In genomic region chr3:51982838-51983577, GRCh38 we compare ENCODE assay signal across 1 cellular context.
TF ChIP-seq lines count a peak whose summit lies in the region.

ACY1 (plus strand) TSS chr3:51983535; CDS start chr3:51984065, 530 bp downstream.

TF ChIP-seq in HepG2, 621 proteins besides CTCF, POLR2A, EP300 and RAD21 (continued from another document and continues in another):
- TF ChIP-seq ZNF414 (CRISPR knock-in tag; IDR thresholded peaks at IDR 0.05) = peak; percentile 4; the same call in 1 of the 2 replicates
- peak; percentile 17; the same call in 1 of the 2 replicates for TF ChIP-seq ZNF724P (CRISPR knock-in tag; IDR thresholded peaks at IDR 0.05; ENCODE audit: borderline replicate concordance)
- peak; percentile 55; the same call in 1 of the 2 replicates for TF ChIP-seq ZNF260 (CRISPR knock-in tag; IDR thresholded peaks at IDR 0.05; ENCODE audit: borderline replicate concordance, low read depth)
- TF ChIP-seq THAP9 (CRISPR knock-in tag; IDR thresholded peaks at IDR 0.05; ENCODE audit: borderline replicate concordance) = peak; percentile 70
- TF ChIP-seq ZNF326 (CRISPR knock-in tag; IDR thresholded peaks at IDR 0.05; ENCODE audit: borderline replicate concordance) = no peak
- no peak for TF ChIP-seq FOXP1 (IDR thresholded peaks at IDR 0.05)
- TF ChIP-seq FOXP1 (CRISPR knock-in tag; IDR thresholded peaks at IDR 0.05) = peak; percentile 17; the same call in 1 of the 2 replicates
- TF ChIP-seq PATZ1 (CRISPR knock-in tag; IDR thresholded peaks at IDR 0.05) = peak; percentile 97
- peak; percentile 90 for TF ChIP-seq TFDP1 (CRISPR knock-in tag; IDR thresholded peaks at IDR 0.05; ENCODE audit: borderline replicate concordance)
- no peak for TF ChIP-seq NFIB (CRISPR knock-in tag; IDR thresholded peaks at IDR 0.05; ENCODE audit: borderline replicate concordance)
- TF ChIP-seq THAP7 (CRISPR knock-in tag; IDR thresholded peaks at IDR 0.05) = peak; percentile 80; the same call in 1 of the 2 replicates
- peak; percentile 79; the same call in 1 of the 2 replicates for TF ChIP-seq AKNA (CRISPR knock-in tag; IDR thresholded peaks at IDR 0.05; ENCODE audit: borderline replicate concordance)
- TF ChIP-seq ZNF17 (CRISPR knock-in tag; IDR thresholded peaks at IDR 0.05) = no peak
- no peak for TF ChIP-seq RBM39 (IDR thresholded peaks at IDR 0.05; ENCODE audit: low read depth, low read length, poor library complexity, severe bottlenecking)
- TF ChIP-seq MIXL1 (CRISPR knock-in tag; IDR thresholded peaks at IDR 0.05) = peak; percentile 54; the same call in 1 of the 2 replicates
- TF ChIP-seq SRY (CRISPR knock-in tag; IDR thresholded peaks at IDR 0.05) = peak; percentile 45; the same call in 1 of the 2 replicates
- TF ChIP-seq ZNF788 (CRISPR knock-in tag; IDR thresholded peaks at IDR 0.05; ENCODE audit: borderline replicate concordance) = peak; percentile 97; the same call in 1 of the 2 replicates
- TF ChIP-seq ZFYVE20 (CRISPR knock-in tag; IDR thresholded peaks at IDR 0.05; ENCODE audit: borderline replicate concordance, low read depth) = no peak
- peak; percentile 96 for TF ChIP-seq HDAC1 (CRISPR knock-in tag; IDR thresholded peaks at IDR 0.05)
- TF ChIP-seq ERF (CRISPR knock-in tag; IDR thresholded peaks at IDR 0.05) = peak; percentile 88; the same call in 1 of the 2 replicates
- TF ChIP-seq ZNF510 (CRISPR knock-in tag; IDR thresholded peaks at IDR 0.05; ENCODE audit: low read depth) = peak; percentile 7; the same call in 1 of the 2 replicates
- TF ChIP-seq ZNF607 (CRISPR knock-in tag; IDR thresholded peaks at IDR 0.05; ENCODE audit: borderline replicate concordance) = peak; percentile 98
- TF ChIP-seq DZIP1 (CRISPR knock-in tag; IDR thresholded peaks at IDR 0.05) = peak; percentile 61; the same call in 1 of the 2 replicates
- peak; percentile 74 for TF ChIP-seq SP4 (CRISPR knock-in tag; IDR thresholded peaks at IDR 0.05)
- TF ChIP-seq NFE2L1 (CRISPR knock-in tag; IDR thresholded peaks at IDR 0.05; ENCODE audit: borderline replicate concordance) = peak; percentile 79; the same call in 1 of the 2 replicates
- TF ChIP-seq NKX3-1 (CRISPR knock-in tag; IDR thresholded peaks at IDR 0.05) = peak; percentile 54; the same call in 1 of the 2 replicates
- no peak; the same call in 1 of the 2 replicates for TF ChIP-seq MEF2D (CRISPR knock-in tag; IDR thresholded peaks at IDR 0.05)
- TF ChIP-seq TGIF2 (CRISPR knock-in tag; IDR thresholded peaks at IDR 0.05) = peak; percentile 81; the same call in 1 of the 2 replicates
- TF ChIP-seq ZNF609 (CRISPR knock-in tag; IDR thresholded peaks at IDR 0.05; ENCODE audit: borderline replicate concordance) = peak; percentile 87
- TF ChIP-seq NFATC3 (CRISPR knock-in tag; IDR thresholded peaks at IDR 0.05) = no peak
- no peak for TF ChIP-seq ZNF34 (CRISPR knock-in tag; IDR thresholded peaks at IDR 0.05; ENCODE audit: borderline replicate concordance)
- peak; percentile 98 for TF ChIP-seq ZNF451 (CRISPR knock-in tag; IDR thresholded peaks at IDR 0.05)
- no peak for TF ChIP-seq JARID2 (CRISPR knock-in tag; IDR thresholded peaks at IDR 0.05; ENCODE audit: insufficient replicate concordance)
- peak; percentile 98 for TF ChIP-seq ZBTB2 (CRISPR knock-in tag; IDR thresholded peaks at IDR 0.05; ENCODE audit: low read depth)
